Comparison of ENCODE assay signal across 17 cellular contexts in genomic region chr2:239436669-239437325, GRCh38. TPM values are rescaled to one million over a fixed set of nuclear protein-coding genes. Genes with fewer than 3 reads are reported as not detected.
DNase-seq lines count a peak whose midpoint lies in the region; ATAC-seq and TF ChIP-seq lines count a peak whose summit lies in the region.
"Had no signal": no experiment of that assay in that cellular context is flagged by ENCODE, and none has a peak within 500 bp of the region (broad histone marks: within the 10 kb centered on the region; RNA-seq: fewer than 3 reads in every experiment).

No MANE protein-coding gene starts in this region.

- DNase-seq in SKM-1 treated with dmso at 0.1 percent for 144 hours (lab: John Stamatoyannopoulos, UW; ENCODE audit: unreplicated experiment) (peak; percentile 21), SKM-1 (lab: John Stamatoyannopoulos, UW; ENCODE audit: unreplicated experiment) (no peak), MV-4-11 (lab: John Stamatoyannopoulos, UW) (peak; percentile 79), substantia nigra (lab: John Stamatoyannopoulos, UW) (no peak), esophagus muscularis mucosa (ENCODE audit: extremely low spot score) (no peak), cerebellar cortex (ENCODE audit: low spot score) (no peak)
- DNase-seq: COR-L47, H7, NCI-H1048, NCI-H146, NCI-H2081, NCI-H510A treated with DMSO at 0.1 percent for 48 hours, NCI-H82, SHP77 had no signal

- H3K27me3 ChIP-seq in esophagus muscularis mucosa = peaks cover 0 to 11% (median 0%) of the 10 kb centered on the region in 4 donors

- peaks cover 12% of the 10 kb centered on the region for H3K9me3 Mint-ChIP-seq in dendritic cell treated with granulocyte-macrophage colony-stimulating factor and Interleukin-4, amounts not matched to agents 40 ng/mL and 50 ng/mL, for 4 days

- TF ChIP-seq CTCF in esophagus muscularis mucosa (IDR thresholded peaks at IDR 0.05) = no peak

- no peak for TF ChIP-seq EP300 in esophagus muscularis mucosa (IDR thresholded peaks at IDR 0.05)

- peaks cover 63% of the 10 kb centered on the region for H3K4me1 Mint-ChIP-seq in dendritic cell treated with granulocyte-macrophage colony-stimulating factor and Interleukin-4, amounts not matched to agents 40 ng/mL and 50 ng/mL, for 4 days (ENCODE audit: low read depth)

- H3K27ac ChIP-seq in substantia nigra (ENCODE audit: low read depth, low read length, poor library complexity, severe bottlenecking) = peak overlapping the region; percentile 43
- H3K27ac ChIP-seq in esophagus muscularis mucosa (replicated peaks in 1 of 4) = no peak overlapping the region
- H3K27ac ChIP-seq: C4-2B had no signal

- H3K4me1 ChIP-seq in esophagus muscularis mucosa = peaks cover 7 to 18% (median 15%) of the 10 kb centered on the region in 4 donors

- peaks cover 0 to 8% (median 2%) of the 10 kb centered on the region in 4 donors for H3K9me3 ChIP-seq in esophagus muscularis mucosa

- TF ChIP-seq POLR2A in esophagus muscularis mucosa (IDR thresholded peaks at IDR 0.05; ENCODE audit: low read depth) = no peak

- no peak overlapping the region for H3K4me3 Mint-ChIP-seq in dendritic cell treated with granulocyte-macrophage colony-stimulating factor and Interleukin-4, amounts not matched to agents 40 ng/mL and 50 ng/mL, for 4 days

- WGBS in esophagus muscularis mucosa = 91% methylated on average over 2 of the region's 2 CpGs

- peaks cover 10% of the 10 kb centered on the region for H3K27me3 Mint-ChIP-seq in dendritic cell treated with granulocyte-macrophage colony-stimulating factor and Interleukin-4, amounts not matched to agents 40 ng/mL and 50 ng/mL, for 4 days

- H3K27ac Mint-ChIP-seq in dendritic cell treated with granulocyte-macrophage colony-stimulating factor and Interleukin-4, amounts not matched to agents 40 ng/mL and 50 ng/mL, for 4 days = peak overlapping the region; percentile 67

- no peak overlapping the region for H3K4me3 ChIP-seq in esophagus muscularis mucosa

- intact Hi-C loops in dendritic cell treated with granulocyte-macrophage colony-stimulating factor and Interleukin-4, amounts not matched to agents 40 ng/mL and 50 ng/mL, for 4 days (cut with micrococcal nuclease) = loop anchor here (5.0 kb wide), 1 partner anchor 34 kb away; the partner anchor contains the start of gene HDAC4
- intact Hi-C loops in esophagus muscularis mucosa (cut with DNase I) = no loop called here

- no peak for ATAC-seq in GM19397 (IDR thresholded peaks at IDR 0.05; ENCODE audit: unreplicated experiment)

- no peaks in the 10 kb centered on the region for H3K36me3 Mint-ChIP-seq in dendritic cell treated with granulocyte-macrophage colony-stimulating factor and Interleukin-4, amounts not matched to agents 40 ng/mL and 50 ng/mL, for 4 days (ENCODE audit: low read depth)

- H3K36me3 ChIP-seq in esophagus muscularis mucosa = no peaks in the 10 kb centered on the region

RNA-seq across cellular contexts. Expression of gene HDAC4, which starts 36.0 kb away (rescaled TPM):
- 100 to 1,000 TPM in 1 of 4 donors, 10 to 100 TPM in 3; 59.4 to 119 (median 76.1) TPM for total RNA-seq in esophagus muscularis mucosa

Comparison
In these comparisons a context has a peak if more than half of its experiments do, and no peak if none do; other contexts are left out.
1. DNase-seq: peak in SKM-1 treated with dmso at 0.1 percent for 144 hours (single experiment) and MV-4-11 (single experiment); none in SKM-1 (single experiment), substantia nigra (0 of 49), esophagus muscularis mucosa (single experiment) and cerebellar cortex (single experiment).